ENCODE assay signal across 8 cellular contexts in the genomic region with DNA sequence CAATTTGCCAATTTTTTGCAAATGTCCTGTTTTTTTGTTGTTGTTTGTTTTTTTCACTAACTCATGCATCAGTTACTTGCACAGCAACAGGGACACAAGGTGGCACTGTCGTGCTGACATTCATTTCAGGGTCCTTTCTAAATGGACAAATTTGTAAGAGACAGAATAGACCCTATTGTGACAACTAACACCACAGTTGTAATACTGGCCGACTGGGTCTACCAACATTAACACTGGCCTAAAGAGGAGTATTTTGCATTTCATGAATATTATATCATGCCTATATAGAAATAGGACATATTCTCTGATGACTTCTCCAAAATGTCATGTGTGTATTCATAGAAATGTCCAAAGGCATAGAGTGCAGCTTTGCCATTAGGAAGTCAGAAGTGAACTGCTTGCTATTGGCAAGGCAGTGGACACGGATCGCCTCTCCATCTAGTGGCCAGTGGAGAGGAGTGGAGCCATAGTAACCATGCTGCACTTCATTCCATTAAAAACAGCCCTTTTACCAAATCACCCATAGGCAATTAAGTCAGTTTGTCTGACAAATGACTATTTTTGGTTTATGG. TPM values are rescaled to one million over a fixed set of nuclear protein-coding genes. Genes with fewer than 3 reads are reported as not detected.
DNase-seq lines count a peak whose midpoint lies in the region; ATAC-seq and TF ChIP-seq lines count a peak whose summit lies in the region.

No MANE protein-coding gene starts in this region.

- H3K4me1 Mint-ChIP-seq in nephron: peaks cover 10% of the 10 kb centered on the region

- ATAC-seq in GM18868 (IDR thresholded peaks at IDR 0.05; ENCODE audit: unreplicated experiment): peak; percentile 90
- peak; percentile 75 for ATAC-seq in HG03439 (IDR thresholded peaks at IDR 0.05; ENCODE audit: unreplicated experiment)
- ATAC-seq in esophagus mucosa: peak; percentile 57

- TF ChIP-seq EP300 in suprapubic skin (IDR thresholded peaks at IDR 0.05): no peak

- H3K27ac Mint-ChIP-seq in nephron: peak overlapping the region; percentile 28 to 38 (median 28)

- peak; percentile 72 for TF ChIP-seq CTCF in BE2C (IDR thresholded peaks at IDR 0.05; ENCODE audit: low read depth, low read length)
- peak; percentile 78 to 81 (median 79) for TF ChIP-seq CTCF in nephron (IDR thresholded peaks at IDR 0.05; ENCODE audit: unreplicated experiment in 3 of 3)
- TF ChIP-seq CTCF in suprapubic skin (IDR thresholded peaks at IDR 0.05): peak; percentile 31 to 63

- no peaks in the 10 kb centered on the region for H3K9me3 Mint-ChIP-seq in nephron

- no peaks in the 10 kb centered on the region for H3K9me3 ChIP-seq in BE2C
- no peaks in the 10 kb centered on the region for H3K9me3 ChIP-seq in suprapubic skin

- no peak overlapping the region for H3K27ac ChIP-seq in suprapubic skin

- TF ChIP-seq POLR2A in suprapubic skin (IDR thresholded peaks at IDR 0.05): no peak

- H3K4me3 Mint-ChIP-seq in nephron: no peak overlapping the region

- no peaks in the 10 kb centered on the region for H3K27me3 Mint-ChIP-seq in nephron (ENCODE audit: low read depth)

- H3K4me3 ChIP-seq in BE2C (ENCODE audit: low read depth, low read length) (no peak overlapping the region), suprapubic skin (no peak overlapping the region)

- DNase-seq in BE2C (peak; percentile 77), NCI-H748 (lab: John Stamatoyannopoulos, UW; ENCODE audit: unreplicated experiment) (peak; percentile 72), activated T-cell treated with anti-CD3 and anti-CD28 coated beads for 48 hours (ENCODE audit: low read depth) (peak; percentile 31), suprapubic skin (ENCODE audit: low spot score in 2 of 2) (peak; percentile 76 to 81)

- H3K36me3 ChIP-seq in BE2C: no peaks in the 10 kb centered on the region
- H3K36me3 ChIP-seq in suprapubic skin: no peaks in the 10 kb centered on the region

- H3K36me3 Mint-ChIP-seq in nephron (ENCODE audit: low read depth): no peaks in the 10 kb centered on the region

- WGBS in suprapubic skin: 19% methylated on average over 4 of the region's 4 CpGs

- H3K4me1 ChIP-seq in BE2C: peaks cover 11% of the 10 kb centered on the region
- peaks cover 21% of the 10 kb centered on the region for H3K4me1 ChIP-seq in suprapubic skin

- no peaks in the 10 kb centered on the region for H3K27me3 ChIP-seq in BE2C
- no peaks in the 10 kb centered on the region for H3K27me3 ChIP-seq in suprapubic skin

RNA-seq across cellular contexts. Expression of a gene that starts 54.8 kb away (rescaled TPM):
- 1.4 TPM for polyA plus RNA-seq in BE2C (2012; ENCODE audit: insufficient read depth, insufficient read length, low read depth)
- total RNA-seq in esophagus mucosa: 7.3 TPM
- total RNA-seq in suprapubic skin: 10 to 100 TPM; 23.6 to 77.2 (median 39.4) TPM
